Comparison of ENCODE assay signal across 10 cellular contexts in the genomic region with DNA sequence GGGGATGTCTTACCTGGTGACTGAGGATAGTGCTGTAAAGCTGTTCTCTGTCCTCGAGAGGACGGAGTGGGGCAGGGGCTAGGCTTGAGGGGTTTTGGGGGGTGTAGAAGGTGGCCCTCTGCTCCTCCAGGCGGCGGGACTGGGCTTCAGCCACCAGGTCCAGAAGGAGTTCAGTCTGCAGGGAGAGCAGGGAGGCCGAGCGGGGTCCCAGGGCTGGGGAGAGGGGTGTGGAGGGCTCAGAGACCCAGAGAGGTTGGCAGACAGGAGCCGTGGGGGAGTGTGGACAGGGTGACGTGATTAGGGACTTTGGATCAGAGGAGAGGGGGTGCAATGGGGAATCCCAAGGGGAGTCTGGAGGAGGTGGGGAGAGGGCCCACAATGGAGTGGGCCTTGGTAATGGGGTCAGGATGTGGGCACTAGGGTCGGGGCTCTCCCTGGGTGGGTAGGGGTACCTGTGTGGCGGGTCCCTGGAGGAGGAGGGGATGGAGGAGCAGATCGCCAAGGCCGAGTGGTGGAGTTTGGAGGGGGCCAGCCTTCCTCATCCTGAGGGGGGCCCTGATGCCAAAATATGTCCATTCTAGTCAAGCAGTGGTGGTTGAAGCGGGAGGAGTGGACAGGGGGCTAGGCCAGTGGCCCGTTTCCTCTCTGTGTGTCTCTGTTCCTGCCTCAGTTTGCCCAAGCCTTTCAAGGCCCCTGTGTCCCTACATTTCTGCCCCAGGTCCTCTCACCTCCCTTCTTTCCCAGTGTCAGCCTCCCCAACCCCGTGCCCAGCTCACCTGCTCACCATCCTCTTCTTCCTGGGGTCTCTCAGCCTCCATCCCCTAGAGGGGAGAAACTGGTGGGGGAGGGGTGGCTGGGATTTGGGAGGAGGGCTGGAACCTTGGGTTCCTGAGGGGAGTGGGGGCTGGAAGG. TPM values are rescaled to one million over a fixed set of nuclear protein-coding genes. Genes with fewer than 3 reads are reported as not detected.
DNase-seq lines count a peak whose midpoint lies in the region; ATAC-seq, FAIRE-seq and TF ChIP-seq lines count a peak whose summit lies in the region.
"Had no signal": no experiment of that assay in that cellular context is flagged by ENCODE, and none has a peak within 500 bp of the region (broad histone marks: within the 10 kb centered on the region; RNA-seq: fewer than 3 reads in every experiment).

No MANE protein-coding gene starts in this region.

- peak; percentile 75 for DNase-seq in activated CD4-positive, alpha-beta T cell treated with anti-CD3 and anti-CD28 coated beads, Interleukin-2, amount 10 ng/mL, durations not matched to agents 24 days and 14 days
- DNase-seq in activated CD4-positive, alpha-beta T cell treated with anti-CD3 and anti-CD28 coated beads for 48 hours = no peak
- DNase-seq in HepG2 (ENCODE audit: low spot score) (no peak), NCI-H748 treated with DMSO at 0.1 percent for 48 hours (lab: John Stamatoyannopoulos, UW) (no peak), NCI-H1417 (lab: John Stamatoyannopoulos, UW) (no peak)
- DNase-seq: NCI-H2081, occipital lobe had no signal

- no peaks in the 10 kb centered on the region for H4K20me1 ChIP-seq in HepG2 (ENCODE audit: insufficient read depth, low read length)

- no peaks in the 10 kb centered on the region; a peak in 1 of 5 replicates for H3K27me3 ChIP-seq in HepG2 (ENCODE audit: control insufficient read depth in 1 of 2, insufficient read depth in 2 of 2, low read length in 2 of 2)

- H3K36me3 ChIP-seq in HepG2 (replicated peaks in 1 of 2; ENCODE audit: control insufficient read depth in 1 of 2, insufficient read depth in 2 of 2, low read length in 2 of 2) = peaks cover 6 to 10% of the 10 kb centered on the region in 2 experiments; a peak in 4 of 5 replicates

- no peak for ATAC-seq in HepG2
- no peak for ATAC-seq in GM21447 (IDR thresholded peaks at IDR 0.05; ENCODE audit: unreplicated experiment)

- no peak overlapping the region for H3K9ac ChIP-seq in HepG2 (ENCODE audit: insufficient read depth, low read depth, low read length)

- no peak for TF ChIP-seq EP300 in HepG2 (IDR thresholded peaks at IDR 0.05; ENCODE audit: low read depth in 2 of 2, low read length in 2 of 2)
- TF ChIP-seq EP300 in HepG2 (CRISPR knock-in tag; IDR thresholded peaks at IDR 0.05; ENCODE audit: borderline replicate concordance) = no peak

- H3K27me3 Mint-ChIP-seq in activated CD4-positive, alpha-beta T cell treated with anti-CD3 and anti-CD28 coated beads, Interleukin-2, amount 10 ng/mL, durations not matched to agents 24 days and 14 days = no peaks in the 10 kb centered on the region
- H3K27me3 Mint-ChIP-seq in activated naive CD4-positive, alpha-beta T cell treated with anti-CD3 and anti-CD28 coated beads, Interleukin-2, amount 50 U/mL, for 24 hours = no peaks in the 10 kb centered on the region

- H3K79me2 ChIP-seq in HepG2 (ENCODE audit: insufficient read depth, low read length) = peaks cover 15% of the 10 kb centered on the region

- no peak for TF ChIP-seq CTCF in HepG2 (CRISPR knock-in tag; IDR thresholded peaks at IDR 0.05)

- peak overlapping the region; percentile 95 for H3K4me2 ChIP-seq in HepG2 (ENCODE audit: low read depth, low read length)

- in situ Hi-C loops in HepG2 (cut with HindIII; ENCODE audit: extremely low pct_ligation_motif_present, low pct_unique_long_range_greater_than_20kb) = loop anchor here (5.0 kb wide), 1 partner anchor 780 kb away; no protein-coding TSS in a partner anchor

- no peaks in the 10 kb centered on the region for H3K9me3 ChIP-seq in HepG2 (ENCODE audit: low read length)

- POLR2A ChIA-PET in HepG2 (lab: Yijun Ruan, JAX) = interaction anchor here (1.1 to 7.1 kb wide), 8 partner anchors 9 to 780 kb away, joined by 3 to 127 read pairs (median 6); a partner anchor contains a TSS

- peaks cover 56% of the 10 kb centered on the region for H3K4me1 ChIP-seq in HepG2 (ENCODE audit: insufficient read depth, low read length)

- no peak for TF ChIP-seq POLR2A in HepG2 (IDR thresholded peaks at IDR 0.05; ENCODE audit: insufficient read depth in 1 of 2, low read depth in 2 of 2, low read length in 2 of 2)

- TF ChIP-seq RAD21 in HepG2 (CRISPR knock-in tag; IDR thresholded peaks at IDR 0.05) = no peak

- FAIRE-seq in HepG2 (lab: Jason Lieb, UNC) = no peak

- H2AFZ ChIP-seq in HepG2 (ENCODE audit: low read length) = no peak overlapping the region

- H3K4me1 Mint-ChIP-seq in activated CD4-positive, alpha-beta T cell treated with anti-CD3 and anti-CD28 coated beads, Interleukin-2, amount 10 ng/mL, durations not matched to agents 24 days and 14 days = peaks cover 59% of the 10 kb centered on the region
- H3K4me1 Mint-ChIP-seq in activated naive CD4-positive, alpha-beta T cell treated with anti-CD3 and anti-CD28 coated beads, Interleukin-2, amount 50 U/mL, for 24 hours = peaks cover 71% of the 10 kb centered on the region

- H3K4me3 ChIP-seq in HepG2 (replicated peaks in 1 of 3; ENCODE audit: insufficient read depth in 1 of 3, low read depth in 2 of 3, low read length in 3 of 3) = peak overlapping the region in 1 of 3 experiments; percentile 93; a peak in 1 of 6 replicates

- CTCF ChIA-PET in HepG2 (lab: Yijun Ruan, JAX; ENCODE audit: low intra/inter-chr PET ratio, low total read pairs) = no interaction called here

- H3K4me3 Mint-ChIP-seq in activated CD4-positive, alpha-beta T cell treated with anti-CD3 and anti-CD28 coated beads, Interleukin-2, amount 10 ng/mL, durations not matched to agents 24 days and 14 days = peak overlapping the region; percentile 97
- peak overlapping the region; percentile 95 for H3K4me3 Mint-ChIP-seq in activated naive CD4-positive, alpha-beta T cell treated with anti-CD3 and anti-CD28 coated beads, Interleukin-2, amount 50 U/mL, for 24 hours

- WGBS in HepG2 (ENCODE audit: low lambda C conversion rate) = 76% methylated on average over 15 of the region's 15 CpGs

- H3K27ac ChIP-seq in HepG2 (ENCODE audit: extremely low read length, insufficient read depth, low read length) = no peak overlapping the region
- peak overlapping the region; percentile 98 for H3K27ac ChIP-seq in temporal lobe (ENCODE audit: low read depth, low read length)

- peak overlapping the region; percentile 95 for H3K27ac Mint-ChIP-seq in activated CD4-positive, alpha-beta T cell treated with anti-CD3 and anti-CD28 coated beads, Interleukin-2, amount 10 ng/mL, durations not matched to agents 24 days and 14 days
- peak overlapping the region; percentile 97 for H3K27ac Mint-ChIP-seq in activated naive CD4-positive, alpha-beta T cell treated with anti-CD3 and anti-CD28 coated beads, Interleukin-2, amount 50 U/mL, for 24 hours

- BruUV-seq in HepG2 (replicated peaks; lab: Mats Ljungman, UMichigan) = no TSS peak

- H3K36me3 Mint-ChIP-seq in activated CD4-positive, alpha-beta T cell treated with anti-CD3 and anti-CD28 coated beads, Interleukin-2, amount 10 ng/mL, durations not matched to agents 24 days and 14 days (ENCODE audit: low read depth) = peaks cover 31% of the 10 kb centered on the region
- H3K36me3 Mint-ChIP-seq in activated naive CD4-positive, alpha-beta T cell treated with anti-CD3 and anti-CD28 coated beads, Interleukin-2, amount 50 U/mL, for 24 hours = peaks cover 10% of the 10 kb centered on the region

- intact Hi-C loops in activated CD4-positive, alpha-beta T cell treated with anti-CD3 and anti-CD28 coated beads, Interleukin-2, amount 10 ng/mL, durations not matched to agents 24 days and 14 days (cut with micrococcal nuclease) = loop anchor here (10.0 kb wide), 2 partner anchors 1103 to 1977 kb away; a partner anchor contains a TSS
- intact Hi-C loops in HepG2 (cut with micrococcal nuclease; ENCODE audit: unreplicated experiment) = no loop called here

- H3K9me3 Mint-ChIP-seq in activated CD4-positive, alpha-beta T cell treated with anti-CD3 and anti-CD28 coated beads, Interleukin-2, amount 10 ng/mL, durations not matched to agents 24 days and 14 days = no peaks in the 10 kb centered on the region
- no peaks in the 10 kb centered on the region for H3K9me3 Mint-ChIP-seq in activated naive CD4-positive, alpha-beta T cell treated with anti-CD3 and anti-CD28 coated beads, Interleukin-2, amount 50 U/mL, for 24 hours

RNA-seq across cellular contexts. Expression of a gene that starts 0.5 kb away (rescaled TPM):
- 81.1 and 82.4 TPM in 2 replicates for total RNA-seq in activated CD4-positive, alpha-beta T cell treated with anti-CD3 and anti-CD28 coated beads, Interleukin-2, amount 10 ng/mL, durations not matched to agents 24 days and 14 days
- 0.18 and 0.27 TPM in 2 replicates for total RNA-seq in HepG2 (2016; rRNA removed; fragmentation: Illumina TruSeq; extraction: Trizol)
- 0.44 and 0.81 TPM in 2 replicates for total RNA-seq in HepG2 (2016; cell fraction: cytosol; rRNA removed; fragmentation: Illumina TruSeq; extraction: Trizol; ENCODE audit: low read depth)
- 0.22 and 0.37 TPM in 2 replicates for total RNA-seq in HepG2 (2016; cell fraction: insoluble cytoplasmic fraction; rRNA removed; fragmentation: Illumina TruSeq; extraction: Trizol)
- 0.56 and 0.86 TPM in 2 replicates for total RNA-seq in HepG2 (2016; cell fraction: membrane; rRNA removed; fragmentation: Illumina TruSeq; extraction: Trizol)
- total RNA-seq in HepG2 (2016; cell fraction: nucleus; rRNA removed; fragmentation: Illumina TruSeq; extraction: Trizol) = 0.37 TPM in 1 of 2 replicates, not detected in the other
- 6.2 and 7.5 TPM in 2 replicates for polyA plus RNA-seq in HepG2 (2011; rRNA removed)
- 4.7 and 5.8 TPM in 2 replicates for polyA plus RNA-seq in HepG2 (2011; cell fraction: cytosol; rRNA removed)
- 5.9 and 6.0 TPM in 2 replicates for polyA plus RNA-seq in HepG2 (2011; cell fraction: nucleus; rRNA removed)
- polyA plus RNA-seq in HepG2 (2012) = 3.3 and 4.1 TPM in 2 replicates
- polyA plus RNA-seq in HepG2 (2016; cell fraction: cytosol; fragmentation: Illumina TruSeq; extraction: Trizol; ENCODE audit: low read depth) = 0.46 and 0.87 TPM in 2 replicates
- 0.22 and 0.38 TPM in 2 replicates for polyA plus RNA-seq in HepG2 (2016; cell fraction: insoluble cytoplasmic fraction; fragmentation: Illumina TruSeq; extraction: Trizol; ENCODE audit: low read depth)
- 0.89 and 1.0 TPM in 2 replicates for polyA plus RNA-seq in HepG2 (2016; cell fraction: membrane; fragmentation: Illumina TruSeq; extraction: Trizol; ENCODE audit: low read depth)
- polyA plus RNA-seq in HepG2 (2016; cell fraction: nucleus; fragmentation: Illumina TruSeq; extraction: Trizol; ENCODE audit: insufficient read depth, low read depth) = 0.45 and 0.55 TPM in 2 replicates
- polyA minus RNA-seq in HepG2 (2011; rRNA and poly(A)+ RNA removed; ENCODE audit: low replicate concordance) = 0.42 and 2.7 TPM in 2 replicates
- polyA minus RNA-seq in HepG2 (2011; cell fraction: cytosol; rRNA and poly(A)+ RNA removed) = 1.2 and 1.7 TPM in 2 replicates
- polyA minus RNA-seq in HepG2 (2011; cell fraction: nucleus; rRNA and poly(A)+ RNA removed) = 1.3 and 1.9 TPM in 2 replicates
- 0.49 TPM for total RNA-seq in temporal lobe

RNA-seq across cellular contexts. Expression of a gene that starts 1.9 kb away (rescaled TPM):
- total RNA-seq in activated CD4-positive, alpha-beta T cell treated with anti-CD3 and anti-CD28 coated beads, Interleukin-2, amount 10 ng/mL, durations not matched to agents 24 days and 14 days = 88.1 and 92.7 TPM in 2 replicates
- 42.3 and 45.2 TPM in 2 replicates for total RNA-seq in HepG2 (2016; rRNA removed; fragmentation: Illumina TruSeq; extraction: Trizol)
- total RNA-seq in HepG2 (2016; cell fraction: cytosol; rRNA removed; fragmentation: Illumina TruSeq; extraction: Trizol; ENCODE audit: low read depth) = 12.1 and 13.1 TPM in 2 replicates
- 42.9 and 44.9 TPM in 2 replicates for total RNA-seq in HepG2 (2016; cell fraction: insoluble cytoplasmic fraction; rRNA removed; fragmentation: Illumina TruSeq; extraction: Trizol)
- total RNA-seq in HepG2 (2016; cell fraction: membrane; rRNA removed; fragmentation: Illumina TruSeq; extraction: Trizol) = 41.6 and 42.9 TPM in 2 replicates
- total RNA-seq in HepG2 (2016; cell fraction: nucleus; rRNA removed; fragmentation: Illumina TruSeq; extraction: Trizol) = 25.7 and 31.6 TPM in 2 replicates
- 77.8 and 102 TPM in 2 replicates for polyA plus RNA-seq in HepG2 (2011; rRNA removed)
- 64.6 and 73.5 TPM in 2 replicates for polyA plus RNA-seq in HepG2 (2011; cell fraction: cytosol; rRNA removed)
- 182 TPM in 2 replicates for polyA plus RNA-seq in HepG2 (2011; cell fraction: nucleus; rRNA removed)
- 59.3 and 64.5 TPM in 2 replicates for polyA plus RNA-seq in HepG2 (2012)
- 13.4 and 14.0 TPM in 2 replicates for polyA plus RNA-seq in HepG2 (2016; cell fraction: cytosol; fragmentation: Illumina TruSeq; extraction: Trizol; ENCODE audit: low read depth)
- 65.7 and 70.8 TPM in 2 replicates for polyA plus RNA-seq in HepG2 (2016; cell fraction: insoluble cytoplasmic fraction; fragmentation: Illumina TruSeq; extraction: Trizol; ENCODE audit: low read depth)
- 43.5 and 44.8 TPM in 2 replicates for polyA plus RNA-seq in HepG2 (2016; cell fraction: membrane; fragmentation: Illumina TruSeq; extraction: Trizol; ENCODE audit: low read depth)
- polyA plus RNA-seq in HepG2 (2016; cell fraction: nucleus; fragmentation: Illumina TruSeq; extraction: Trizol; ENCODE audit: insufficient read depth, low read depth) = 91.8 and 101 TPM in 2 replicates
- 42.4 and 74.2 TPM in 2 replicates for polyA minus RNA-seq in HepG2 (2011; rRNA and poly(A)+ RNA removed; ENCODE audit: low replicate concordance)
- 34.8 and 36.8 TPM in 2 replicates for polyA minus RNA-seq in HepG2 (2011; cell fraction: cytosol; rRNA and poly(A)+ RNA removed)
- polyA minus RNA-seq in HepG2 (2011; cell fraction: nucleus; rRNA and poly(A)+ RNA removed) = 46.7 and 47.1 TPM in 2 replicates
- 21.4 TPM for total RNA-seq in temporal lobe

RNA-seq across cellular contexts. Expression of a gene that starts 7.9 kb away (rescaled TPM):
- 20.7 and 24.1 TPM in 2 replicates for total RNA-seq in activated CD4-positive, alpha-beta T cell treated with anti-CD3 and anti-CD28 coated beads, Interleukin-2, amount 10 ng/mL, durations not matched to agents 24 days and 14 days
- total RNA-seq in HepG2 (2016; rRNA removed; fragmentation: Illumina TruSeq; extraction: Trizol) (0.41 and 1.9 TPM in 2 replicates), temporal lobe (0.98 TPM)
- 2.6 and 2.7 TPM in 2 replicates for total RNA-seq in HepG2 (2016; cell fraction: cytosol; rRNA removed; fragmentation: Illumina TruSeq; extraction: Trizol; ENCODE audit: low read depth)
- 0.62 and 1.6 TPM in 2 replicates for total RNA-seq in HepG2 (2016; cell fraction: insoluble cytoplasmic fraction; rRNA removed; fragmentation: Illumina TruSeq; extraction: Trizol)
- total RNA-seq in HepG2 (2016; cell fraction: membrane; rRNA removed; fragmentation: Illumina TruSeq; extraction: Trizol) = 1.0 and 1.2 TPM in 2 replicates
- total RNA-seq in HepG2 (2016; cell fraction: nucleus; rRNA removed; fragmentation: Illumina TruSeq; extraction: Trizol) = 2.8 and 4.0 TPM in 2 replicates
- polyA plus RNA-seq in HepG2 (2011; rRNA removed) = 5.1 and 5.7 TPM in 2 replicates
- 0.83 and 1.4 TPM in 2 replicates for polyA plus RNA-seq in HepG2 (2011; cell fraction: cytosol; rRNA removed)
- 50.1 and 67.3 TPM in 2 replicates for polyA plus RNA-seq in HepG2 (2011; cell fraction: nucleus; rRNA removed)
- polyA plus RNA-seq in HepG2 (2012) = 8.4 and 12.5 TPM in 2 replicates
- polyA plus RNA-seq in HepG2 (2016; cell fraction: cytosol; fragmentation: Illumina TruSeq; extraction: Trizol; ENCODE audit: low read depth) = 1.2 and 1.8 TPM in 2 replicates
- polyA plus RNA-seq in HepG2 (2016; cell fraction: insoluble cytoplasmic fraction; fragmentation: Illumina TruSeq; extraction: Trizol; ENCODE audit: low read depth) = 0.76 and 1.1 TPM in 2 replicates
- polyA plus RNA-seq in HepG2 (2016; cell fraction: membrane; fragmentation: Illumina TruSeq; extraction: Trizol; ENCODE audit: low read depth) = 1.5 and 1.9 TPM in 2 replicates
- 22.5 and 29.9 TPM in 2 replicates for polyA plus RNA-seq in HepG2 (2016; cell fraction: nucleus; fragmentation: Illumina TruSeq; extraction: Trizol; ENCODE audit: insufficient read depth, low read depth)
- polyA minus RNA-seq in HepG2 (2011; rRNA and poly(A)+ RNA removed; ENCODE audit: low replicate concordance) = 1.0 and 1.1 TPM in 2 replicates
- polyA minus RNA-seq in HepG2 (2011; cell fraction: cytosol; rRNA and poly(A)+ RNA removed) = not detected in 2 replicates
- 5.3 and 9.2 TPM in 2 replicates for polyA minus RNA-seq in HepG2 (2011; cell fraction: nucleus; rRNA and poly(A)+ RNA removed)

RNA-seq across cellular contexts. Expression of a gene that starts 13.7 kb away (rescaled TPM):
- 59.9 and 62.6 TPM in 2 replicates for total RNA-seq in activated CD4-positive, alpha-beta T cell treated with anti-CD3 and anti-CD28 coated beads, Interleukin-2, amount 10 ng/mL, durations not matched to agents 24 days and 14 days
- 98.0 and 107 TPM in 2 replicates for total RNA-seq in HepG2 (2016; rRNA removed; fragmentation: Illumina TruSeq; extraction: Trizol)
- total RNA-seq in HepG2 (2016; cell fraction: cytosol; rRNA removed; fragmentation: Illumina TruSeq; extraction: Trizol; ENCODE audit: low read depth) = 51.1 and 51.5 TPM in 2 replicates
- total RNA-seq in HepG2 (2016; cell fraction: insoluble cytoplasmic fraction; rRNA removed; fragmentation: Illumina TruSeq; extraction: Trizol) = 100 and 113 TPM in 2 replicates
- total RNA-seq in HepG2 (2016; cell fraction: membrane; rRNA removed; fragmentation: Illumina TruSeq; extraction: Trizol) = 81.3 and 84.1 TPM in 2 replicates
- 38.9 and 40.1 TPM in 2 replicates for total RNA-seq in HepG2 (2016; cell fraction: nucleus; rRNA removed; fragmentation: Illumina TruSeq; extraction: Trizol)
- polyA plus RNA-seq in HepG2 (2011; rRNA removed) = 117 and 131 TPM in 2 replicates
- polyA plus RNA-seq in HepG2 (2011; cell fraction: cytosol; rRNA removed) = 180 and 181 TPM in 2 replicates
- polyA plus RNA-seq in HepG2 (2011; cell fraction: nucleus; rRNA removed) = 49.7 and 51.1 TPM in 2 replicates
- polyA plus RNA-seq in HepG2 (2012) = 124 and 133 TPM in 2 replicates
- polyA plus RNA-seq in HepG2 (2016; cell fraction: cytosol; fragmentation: Illumina TruSeq; extraction: Trizol; ENCODE audit: low read depth) = 72.5 TPM in 2 replicates
- 150 and 151 TPM in 2 replicates for polyA plus RNA-seq in HepG2 (2016; cell fraction: insoluble cytoplasmic fraction; fragmentation: Illumina TruSeq; extraction: Trizol; ENCODE audit: low read depth)
- 109 and 112 TPM in 2 replicates for polyA plus RNA-seq in HepG2 (2016; cell fraction: membrane; fragmentation: Illumina TruSeq; extraction: Trizol; ENCODE audit: low read depth)
- polyA plus RNA-seq in HepG2 (2016; cell fraction: nucleus; fragmentation: Illumina TruSeq; extraction: Trizol; ENCODE audit: insufficient read depth, low read depth) = 75.3 and 76.6 TPM in 2 replicates
- 64.0 and 99.2 TPM in 2 replicates for polyA minus RNA-seq in HepG2 (2011; rRNA and poly(A)+ RNA removed; ENCODE audit: low replicate concordance)
- polyA minus RNA-seq in HepG2 (2011; cell fraction: cytosol; rRNA and poly(A)+ RNA removed) = 36.3 and 44.2 TPM in 2 replicates
- 16.9 and 18.9 TPM in 2 replicates for polyA minus RNA-seq in HepG2 (2011; cell fraction: nucleus; rRNA and poly(A)+ RNA removed)
- total RNA-seq in temporal lobe = 61.5 TPM

RNA-seq across cellular contexts. Expression of a gene that starts 16.1 kb away (rescaled TPM):
- total RNA-seq in activated CD4-positive, alpha-beta T cell treated with anti-CD3 and anti-CD28 coated beads, Interleukin-2, amount 10 ng/mL, durations not matched to agents 24 days and 14 days = 31.4 and 32.6 TPM in 2 replicates
- total RNA-seq in HepG2 (2016; rRNA removed; fragmentation: Illumina TruSeq; extraction: Trizol) (40.4 and 51.3 TPM in 2 replicates), temporal lobe (17.5 TPM)
- total RNA-seq in HepG2 (2016; cell fraction: cytosol; rRNA removed; fragmentation: Illumina TruSeq; extraction: Trizol; ENCODE audit: low read depth) = 81.2 and 93.6 TPM in 2 replicates
- 33.4 and 51.4 TPM in 2 replicates for total RNA-seq in HepG2 (2016; cell fraction: insoluble cytoplasmic fraction; rRNA removed; fragmentation: Illumina TruSeq; extraction: Trizol)
- total RNA-seq in HepG2 (2016; cell fraction: membrane; rRNA removed; fragmentation: Illumina TruSeq; extraction: Trizol) = 155 and 171 TPM in 2 replicates
- total RNA-seq in HepG2 (2016; cell fraction: nucleus; rRNA removed; fragmentation: Illumina TruSeq; extraction: Trizol) = 32.0 and 35.9 TPM in 2 replicates
- polyA plus RNA-seq in HepG2 (2011; rRNA removed) = 139 and 164 TPM in 2 replicates
- 172 and 177 TPM in 2 replicates for polyA plus RNA-seq in HepG2 (2011; cell fraction: cytosol; rRNA removed)
- 110 and 131 TPM in 2 replicates for polyA plus RNA-seq in HepG2 (2011; cell fraction: nucleus; rRNA removed)
- polyA plus RNA-seq in HepG2 (2012) = 90.8 and 93.8 TPM in 2 replicates
- 243 and 265 TPM in 2 replicates for polyA plus RNA-seq in HepG2 (2016; cell fraction: cytosol; fragmentation: Illumina TruSeq; extraction: Trizol; ENCODE audit: low read depth)
- 72.4 and 91.5 TPM in 2 replicates for polyA plus RNA-seq in HepG2 (2016; cell fraction: insoluble cytoplasmic fraction; fragmentation: Illumina TruSeq; extraction: Trizol; ENCODE audit: low read depth)
- 343 and 366 TPM in 2 replicates for polyA plus RNA-seq in HepG2 (2016; cell fraction: membrane; fragmentation: Illumina TruSeq; extraction: Trizol; ENCODE audit: low read depth)
- 92.4 and 99.1 TPM in 2 replicates for polyA plus RNA-seq in HepG2 (2016; cell fraction: nucleus; fragmentation: Illumina TruSeq; extraction: Trizol; ENCODE audit: insufficient read depth, low read depth)
- polyA minus RNA-seq in HepG2 (2011; rRNA and poly(A)+ RNA removed; ENCODE audit: low replicate concordance) = 171 and 334 TPM in 2 replicates
- 80.3 and 91.5 TPM in 2 replicates for polyA minus RNA-seq in HepG2 (2011; cell fraction: cytosol; rRNA and poly(A)+ RNA removed)
- 25.5 and 38.5 TPM in 2 replicates for polyA minus RNA-seq in HepG2 (2011; cell fraction: nucleus; rRNA and poly(A)+ RNA removed)

Comparison
In these comparisons a context has a peak if more than half of its experiments do, and no peak if none do; other contexts are left out.
1. RNA of a gene that starts 0.5 kb away (total RNA-seq): 81.1 to 82.4 TPM in activated CD4-positive, alpha-beta T cell treated with anti-CD3 and anti-CD28 coated beads, Interleukin-2, amount 10 ng/mL, durations not matched to agents 24 days and 14 days; 0.49 TPM in temporal lobe (single experiment) and 0.18 to 0.86 TPM in HepG2; every median in the first group is over 10 times any median in the second.